10 cellular contexts compared by ENCODE assay signal in the genomic region with DNA sequence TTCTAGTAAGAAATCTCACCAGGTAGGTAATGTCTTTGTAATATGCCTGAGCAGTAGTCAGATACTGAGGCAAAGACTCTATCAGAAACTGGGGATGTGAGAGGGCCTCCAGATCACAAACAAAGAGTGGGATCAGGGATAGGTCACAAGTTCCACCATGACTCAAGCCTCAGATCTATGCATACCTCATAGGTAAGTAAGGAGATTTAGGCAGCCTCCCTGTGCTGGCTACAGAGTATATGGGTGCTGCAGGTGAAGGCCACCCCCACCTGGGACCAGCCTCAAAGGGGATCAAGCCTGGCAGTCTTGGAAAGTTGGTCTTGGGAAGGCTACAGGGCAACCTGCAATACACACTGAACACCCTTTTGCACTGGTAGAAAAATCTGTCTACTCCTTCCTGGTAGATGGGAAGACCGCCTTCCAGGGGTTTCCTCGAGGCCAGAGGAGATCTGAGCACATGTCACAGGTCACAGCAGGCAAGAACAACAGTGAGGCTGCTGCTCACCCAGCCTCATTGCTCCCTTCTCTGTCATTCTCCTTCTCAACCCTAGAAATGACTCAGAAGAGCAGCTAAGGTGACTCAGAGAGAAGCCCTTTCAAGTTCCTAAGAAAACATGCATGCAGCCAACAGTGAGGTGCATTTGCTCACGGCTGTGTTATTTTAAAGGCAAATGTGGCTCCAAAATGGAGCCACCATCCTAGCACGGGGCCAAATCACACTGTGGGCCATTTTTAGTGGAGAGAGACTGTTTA.
A peak's percentile ranks its signal among the peaks of the same experiment; 100 is the strongest.
DNase-seq lines count a peak whose midpoint lies in the region; ATAC-seq and TF ChIP-seq lines count a peak whose summit lies in the region.
"Had no signal": no experiment of that assay in that cellular context is flagged by ENCODE, and none has a peak within 500 bp of the region (broad histone marks: within the 10 kb centered on the region; RNA-seq: fewer than 3 reads in every experiment).

No MANE protein-coding gene starts in this region.

- intact Hi-C loops in stomach (cut with DNase I; ENCODE audit: low total_unique reads) = no loop called here

- H3K4me3 ChIP-seq in stomach = no peak overlapping the region
- H3K4me3 ChIP-seq: right atrium auricular region had no signal

- no peak overlapping the region for H3K27ac Mint-ChIP-seq in activated CD8-positive, alpha-beta memory T cell treated with anti-CD3 and anti-CD28 coated beads, Interleukin-2, amount 10 ng/mL, durations not matched to agents 7 days and 5 days
- H3K27ac Mint-ChIP-seq: CD4-positive, CD25-positive, alpha-beta regulatory T cell had no signal

- peaks cover 6 to 41% (median 14%) of the 10 kb centered on the region in 4 donors for H3K4me1 ChIP-seq in stomach
- H3K4me1 ChIP-seq: right atrium auricular region had no signal

- no peak for TF ChIP-seq CTCF in stomach (IDR thresholded peaks at IDR 0.05)

- H3K36me3 ChIP-seq in stomach = no peaks in the 10 kb centered on the region
- H3K36me3 ChIP-seq: right atrium auricular region had no signal

- no peaks in the 10 kb centered on the region for H3K27me3 ChIP-seq in stomach
- H3K27me3 ChIP-seq: right atrium auricular region had no signal

- H3K4me1 Mint-ChIP-seq in activated CD8-positive, alpha-beta memory T cell treated with anti-CD3 and anti-CD28 coated beads, Interleukin-2, amount 10 ng/mL, durations not matched to agents 7 days and 5 days = peaks cover 7% of the 10 kb centered on the region
- H3K4me1 Mint-ChIP-seq: CD4-positive, CD25-positive, alpha-beta regulatory T cell had no signal

- TF ChIP-seq POLR2A in stomach (IDR thresholded peaks at IDR 0.05) = no peak

- 50 to 60% (median 52%) methylated on average over 4 of the region's 4 CpGs for WGBS in stomach, 5 donors

- H3K4me3 Mint-ChIP-seq in activated CD8-positive, alpha-beta memory T cell treated with anti-CD3 and anti-CD28 coated beads, Interleukin-2, amount 10 ng/mL, durations not matched to agents 7 days and 5 days = no peak overlapping the region
- H3K4me3 Mint-ChIP-seq: CD4-positive, CD25-positive, alpha-beta regulatory T cell had no signal

- H3K9me3 ChIP-seq in stomach = no peaks in the 10 kb centered on the region
- H3K9me3 ChIP-seq: right atrium auricular region had no signal

- ATAC-seq in activated CD8-positive, alpha-beta memory T cell treated with anti-CD3 and anti-CD28 coated beads, Interleukin-2, amount 10 ng/mL, durations not matched to agents 7 days and 5 days = no peak
- ATAC-seq in GM18861 (IDR thresholded peaks at IDR 0.05; ENCODE audit: unreplicated experiment) (no peak), GM21367 (IDR thresholded peaks at IDR 0.05; ENCODE audit: unreplicated experiment) (no peak)

- no peak for TF ChIP-seq EP300 in stomach (IDR thresholded peaks at IDR 0.05)

- H3K36me3 Mint-ChIP-seq in activated CD8-positive, alpha-beta memory T cell treated with anti-CD3 and anti-CD28 coated beads, Interleukin-2, amount 10 ng/mL, durations not matched to agents 7 days and 5 days = no peaks in the 10 kb centered on the region
- H3K36me3 Mint-ChIP-seq: CD4-positive, CD25-positive, alpha-beta regulatory T cell had no signal

- H3K9me3 Mint-ChIP-seq in activated CD8-positive, alpha-beta memory T cell treated with anti-CD3 and anti-CD28 coated beads, Interleukin-2, amount 10 ng/mL, durations not matched to agents 7 days and 5 days (ENCODE audit: low read depth) = no peaks in the 10 kb centered on the region

- peaks cover 20% of the 10 kb centered on the region for H3K27me3 Mint-ChIP-seq in activated CD8-positive, alpha-beta memory T cell treated with anti-CD3 and anti-CD28 coated beads, Interleukin-2, amount 10 ng/mL, durations not matched to agents 7 days and 5 days

- peak; percentile 53 for DNase-seq in activated CD8-positive, alpha-beta memory T cell treated with anti-CD3 and anti-CD28 coated beads, Interleukin-2, amount 50 U/mL, for 48 hours
- DNase-seq in activated CD8-positive, alpha-beta memory T cell treated with anti-CD3 and anti-CD28 coated beads, Interleukin-2, amount 10 ng/mL, durations not matched to agents 7 days and 5 days = no peak
- DNase-seq in HPDE6-E6E7 (ENCODE audit: extremely low spot score) = peak; percentile 82
- peak; percentile 36 for DNase-seq in dedifferentiated amniotic fluid mesenchymal stem cell (ENCODE audit: extremely low spot score)
- no peak for DNase-seq in stomach
- DNase-seq in stimulated activated naive CD4-positive, alpha-beta T cell treated with Interleukin-2 at 50 U/mL for 16 hours (lab: John Stamatoyannopoulos, UW) = no peak

- H3K27ac ChIP-seq in stomach = peak overlapping the region in 3 of 5 donors; percentile 16 to 69 (median 22)
- H3K27ac ChIP-seq: right atrium auricular region had no signal

- CTCF ChIA-PET in activated CD8-positive, alpha-beta memory T cell treated with anti-CD3 and anti-CD28 coated beads, Interleukin-2, amount 10 ng/mL, durations not matched to agents 7 days and 5 days (lab: Charles Lee) = no interaction called here

Comparison
In these comparisons a context has a peak if more than half of its experiments do, and no peak if none do; other contexts are left out.
1. DNase-seq: peak in activated CD8-positive, alpha-beta memory T cell treated with anti-CD3 and anti-CD28 coated beads, Interleukin-2, amount 50 U/mL, for 48 hours (single experiment), HPDE6-E6E7 (single experiment) and dedifferentiated amniotic fluid mesenchymal stem cell (single experiment); none in activated CD8-positive, alpha-beta memory T cell treated with anti-CD3 and anti-CD28 coated beads, Interleukin-2, amount 10 ng/mL, durations not matched to agents 7 days and 5 days (single experiment), stomach (single experiment) and stimulated activated naive CD4-positive, alpha-beta T cell treated with Interleukin-2 at 50 U/mL for 16 hours (single experiment).